In the genomic region with DNA sequence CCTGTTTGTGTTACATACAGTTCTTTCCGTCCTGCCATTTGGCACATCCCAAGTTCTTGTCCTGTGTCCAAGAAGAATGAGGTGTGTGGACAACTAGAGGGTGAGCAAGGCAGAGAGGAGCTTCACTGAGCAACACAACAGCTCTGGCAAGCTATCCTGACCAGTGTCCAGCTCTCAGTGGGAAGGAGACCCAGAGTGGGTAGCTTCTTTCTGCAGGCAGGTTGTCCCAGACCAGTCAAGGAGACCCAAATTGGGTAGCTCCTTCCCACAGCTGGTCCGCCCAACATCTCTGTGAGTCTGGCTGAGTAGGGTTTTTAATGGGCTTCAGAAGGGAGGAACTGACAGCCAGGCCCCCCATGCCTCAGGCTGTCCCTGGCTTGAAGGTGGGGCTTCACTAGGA, we compare ENCODE assay signal across 31 cellular contexts.
"Had no signal": no experiment of that assay in that cellular context is flagged by ENCODE, and none has a peak within 500 bp of the region (broad histone marks: within the 10 kb centered on the region; RNA-seq: fewer than 3 reads in every experiment).

No MANE protein-coding gene starts in this region.

- H3K9me3 ChIP-seq: lower lobe of right lung, pancreas, prostate gland, suprapubic skin, thoracic aorta, tibial artery, upper lobe of right lung had no signal

- H3K4me3 Mint-ChIP-seq: immature natural killer cell; naive thymus-derived CD8-positive, alpha-beta T cell; nephron; neural crest cell; stimulated activated naive CD8-positive, alpha-beta T cell treated with anti-CD3 and anti-CD28 coated beads, Interleukin-15, Interleukin-2, amounts not matched to agents 100 ng/mL and 50 ng/mL, for 24 hours had no signal

- H3K9me3 Mint-ChIP-seq: stimulated activated naive CD8-positive, alpha-beta T cell treated with anti-CD3 and anti-CD28 coated beads, Interleukin-15, Interleukin-2, amounts not matched to agents 100 ng/mL and 50 ng/mL, for 24 hours had no signal

- H3K36me3 ChIP-seq: left lung, lower lobe of right lung, neutrophil, pancreas, prostate gland, suprapubic skin, thoracic aorta, tibial artery, upper lobe of right lung had no signal

- H3K4me1 ChIP-seq: left lung, lower lobe of right lung, pancreas, prostate gland, tibial artery, upper lobe of right lung had no signal

- H3K27ac Mint-ChIP-seq: immature natural killer cell; naive thymus-derived CD8-positive, alpha-beta T cell; nephron; stimulated activated naive CD8-positive, alpha-beta T cell treated with anti-CD3 and anti-CD28 coated beads, Interleukin-15, Interleukin-2, amounts not matched to agents 100 ng/mL and 50 ng/mL, for 24 hours had no signal

- H3K36me3 Mint-ChIP-seq: immature natural killer cell; naive thymus-derived CD8-positive, alpha-beta T cell had no signal

- H3K4me1 Mint-ChIP-seq: immature natural killer cell, nephron had no signal

- ATAC-seq: left lung; naive thymus-derived CD8-positive, alpha-beta T cell; pancreas; right cardiac atrium; sciatic nerve had no signal

- H3K27ac ChIP-seq: left lung, lower lobe of right lung, neutrophil, pancreas, prostate gland, suprapubic skin, thoracic aorta, tibial artery, upper lobe of right lung had no signal

- H3K27me3 ChIP-seq: left lung, neutrophil, pancreas, suprapubic skin, tibial artery, upper lobe of right lung had no signal

- FAIRE-seq: islet of Langerhans, kidney, pancreas, urothelium cell line had no signal

- DNase-seq: hypothalamus; immature natural killer cell; kidney; left lung; lower lobe of right lung; mammary epithelial cell; mesenchymal stem cell; naive thymus-derived CD8-positive, alpha-beta T cell; posterior cingulate gyrus; retina; right cardiac atrium; stimulated activated CD4-positive, alpha-beta T cell treated with anti-CD3 and anti-CD28 coated beads, Interleukin-12 subunit alpha, Interleukin-12 subunit beta, amount 100 ng/mL, for 4 hours; stimulated activated CD4-positive, alpha-beta T cell treated with anti-CD3 and anti-CD28 coated beads, Interleukin-15, amount 100 ng/mL, for 24 hours; stimulated activated CD4-positive, alpha-beta T cell treated with anti-CD3 and anti-CD28 coated beads, Interleukin-2, amount 100 ng/mL, for 24 hours; stimulated activated CD4-positive, alpha-beta T cell treated with anti-CD3 and anti-CD28 coated beads, Interleukin-4, amount 100 ng/mL, for 1 hour; stimulated activated naive CD4-positive, alpha-beta T cell; tibial artery; trophoblast cell; upper lobe of right lung had no signal

- H3K4me3 ChIP-seq: left lung, lower lobe of right lung, pancreas, prostate gland, skin epidermis, suprapubic skin, thoracic aorta, tibial artery, upper lobe of right lung had no signal
